In the genomic region with DNA sequence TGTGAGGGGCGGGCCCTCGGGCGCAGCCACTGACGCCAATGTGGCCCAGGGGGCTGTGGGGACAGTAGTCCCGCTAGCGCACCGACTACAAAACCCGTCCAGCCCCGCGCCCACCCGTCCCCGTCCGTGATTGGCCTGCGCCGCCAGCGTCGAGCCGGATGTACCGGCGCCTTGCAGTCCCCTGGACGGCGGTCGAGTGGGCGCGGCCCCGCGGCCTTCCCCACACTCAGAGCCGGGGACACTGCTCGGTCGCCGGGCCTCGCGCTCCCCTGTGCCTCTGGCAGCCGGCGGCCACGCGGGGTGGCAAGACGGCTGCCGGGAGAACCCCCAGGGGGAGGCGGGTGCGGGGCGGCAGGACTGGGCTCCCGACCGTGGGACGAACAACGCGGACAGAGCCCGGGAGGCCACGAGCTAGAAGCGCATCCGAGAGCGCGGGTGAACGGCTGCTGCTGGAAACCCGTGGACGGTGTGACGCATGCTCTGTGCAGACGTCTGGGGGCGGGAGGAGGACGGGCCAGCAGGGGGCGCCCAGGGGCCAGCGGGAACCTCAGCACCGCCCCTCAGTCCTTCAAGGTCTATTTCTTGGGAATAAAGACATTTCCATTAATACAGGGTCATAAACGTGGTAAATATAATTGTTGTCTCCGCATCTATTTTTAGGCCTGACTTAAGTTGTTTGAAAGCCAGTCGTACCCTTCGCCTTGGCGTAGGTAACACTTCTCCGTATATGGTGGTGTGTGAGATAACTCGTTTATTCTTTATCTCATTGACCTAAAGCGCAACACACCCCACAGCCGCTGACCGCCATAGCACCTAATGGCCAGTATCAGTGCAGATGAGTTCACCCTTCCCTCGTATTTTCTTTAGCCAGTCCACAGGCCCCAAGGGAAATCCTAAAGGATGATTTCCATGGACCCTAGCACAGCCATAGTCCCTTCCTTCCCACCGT, we compare ENCODE assay signal across 8 cellular contexts. TPM values are rescaled to one million over a fixed set of nuclear protein-coding genes. Genes with fewer than 3 reads are reported as not detected.
DNase-seq lines count a peak whose midpoint lies in the region; ATAC-seq, FAIRE-seq and TF ChIP-seq lines count a peak whose summit lies in the region.

No MANE protein-coding gene starts in this region.

- H3K4me1 ChIP-seq in right atrium auricular region (peaks cover 0 to 60% of the 10 kb centered on the region in 2 donors), psoas muscle (peaks cover 42% of the 10 kb centered on the region)

- TF ChIP-seq CTCF in right atrium auricular region (IDR thresholded peaks at IDR 0.05): peak; percentile 83 to 96
- TF ChIP-seq CTCF in psoas muscle (IDR thresholded peaks at IDR 0.05): peak; percentile 94

- H3K27me3 ChIP-seq in right atrium auricular region (no peaks in the 10 kb centered on the region), psoas muscle (ENCODE audit: insufficient read depth in 3 of 3, low read length in 2 of 3) (no peaks in the 10 kb centered on the region)

- WGBS in psoas muscle, 3 donors: 1 to 2% (median 1%) methylated on average over 60 to 75 of the region's 75 CpGs

- H3K27ac ChIP-seq in right atrium auricular region (peak overlapping the region; percentile 100), psoas muscle (peak overlapping the region; percentile 99)

- ATAC-seq in GM18498 (IDR thresholded peaks at IDR 0.05; ENCODE audit: unreplicated experiment) (peak; percentile 94), HG02885 (IDR thresholded peaks at IDR 0.05; ENCODE audit: poor library complexity, unreplicated experiment) (peak; percentile 59), psoas muscle (peak; percentile 95 to 96 (median 96))

- intact Hi-C loops in psoas muscle (cut with DNase I): loop anchor here (1.0 to 2.0 kb wide), 2 partner anchors 24 to 94 kb away; partner anchors contain the start of gene IPPK (in 1 of the 2)

- H3K36me3 ChIP-seq in right atrium auricular region: no peaks in the 10 kb centered on the region
- H3K36me3 ChIP-seq in psoas muscle (ENCODE audit: insufficient read depth in 1 of 2, low read depth in 1 of 2): no peaks in the 10 kb centered on the region

- H3K9me3 ChIP-seq in right atrium auricular region (no peaks in the 10 kb centered on the region), psoas muscle (no peaks in the 10 kb centered on the region)

- H3K4me3 ChIP-seq in right atrium auricular region: peak overlapping the region; percentile 75 to 88
- H3K4me3 ChIP-seq in psoas muscle: peak overlapping the region; percentile 95

- peak; percentile 81 for FAIRE-seq in urothelium cell line (lab: Jason Lieb, UNC)

- DNase-seq in NCI-H146 treated with DMSO at 0.1 percent for 48 hours (lab: John Stamatoyannopoulos, UW; ENCODE audit: unreplicated experiment) (peak; percentile 78), T-helper 1 cell (peak; percentile 94 to 99 (median 95)), amygdala (lab: John Stamatoyannopoulos, UW) (peak; percentile 85 to 100 (median 98)), right atrium auricular region (ENCODE audit: low spot score) (peak; percentile 98), psoas muscle (peak; percentile 99), urothelium cell line (ENCODE audit: low spot score) (peak; percentile 99)

RNA-seq across cellular contexts. Expression of gene BICD2, which starts 0.6 kb away (rescaled TPM):
- 10 to 100 TPM; 32.2 to 40.4 TPM for total RNA-seq in right atrium auricular region
- 10 to 100 TPM; 21.6 to 32.1 (median 26.0) TPM for total RNA-seq in psoas muscle
- polyA plus RNA-seq in psoas muscle: 10 to 100 TPM; 22.4 to 44.4 (median 43.6) TPM

Comparison
In these comparisons a context has a peak if more than half of its experiments do, and no peak if none do; other contexts are left out.
1. Peak in every context shown above with its lines: DNase-seq, ATAC-seq, H3K4me3 ChIP-seq and H3K27ac ChIP-seq.